Comparison of ENCODE assay signal across 8 cellular contexts in the genomic region with DNA sequence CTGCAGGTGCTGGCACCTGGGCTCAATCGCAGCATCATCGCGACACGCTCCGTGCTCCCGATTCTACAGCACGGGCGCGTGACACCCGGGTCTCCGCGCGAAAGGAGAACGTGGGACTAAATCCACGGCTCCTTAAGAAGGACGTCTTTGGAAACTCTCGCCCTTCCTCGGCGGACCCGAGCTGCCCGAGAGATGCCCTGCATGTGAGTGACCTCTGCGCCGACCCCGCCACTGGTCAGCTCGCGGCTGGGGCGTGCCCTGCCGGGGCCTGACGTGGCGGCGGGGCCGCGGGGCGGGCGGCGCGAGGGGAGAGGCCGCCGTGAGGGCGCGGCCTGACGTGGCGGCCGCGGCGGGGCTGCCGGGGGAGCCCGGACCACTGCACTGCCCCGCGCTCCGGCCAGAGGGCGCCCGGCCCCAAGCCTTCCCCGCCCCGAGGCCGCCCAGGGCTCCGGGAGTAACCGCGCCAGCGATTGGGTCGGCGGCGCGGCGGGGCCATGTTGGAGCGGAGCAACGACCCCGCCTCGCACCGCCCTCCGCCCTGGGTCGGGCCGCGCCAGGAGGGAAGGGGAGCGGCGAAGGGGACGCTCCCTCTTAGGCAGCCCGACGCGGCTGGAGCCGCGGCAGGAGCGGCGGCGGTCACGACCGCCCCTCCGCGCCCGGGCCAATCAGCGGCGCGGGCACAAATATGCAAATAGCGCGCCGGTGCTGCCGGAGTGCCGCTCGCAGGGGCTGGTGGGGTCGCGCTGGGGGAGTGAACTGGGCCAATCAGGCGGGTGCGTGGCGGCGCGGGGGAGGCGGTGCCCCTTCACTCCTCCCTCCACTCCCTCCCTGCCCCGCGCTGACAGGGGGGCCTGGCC.
DNase-seq lines count a peak whose midpoint lies in the region; ATAC-seq and TF ChIP-seq lines count a peak whose summit lies in the region.

No MANE protein-coding gene starts in this region.

- peak; percentile 84 to 91 for ATAC-seq in CD4-positive, CD25-positive, alpha-beta regulatory T cell (ENCODE audit: low read depth in 2 of 2)
- ATAC-seq in GM19397 (IDR thresholded peaks at IDR 0.05; ENCODE audit: unreplicated experiment) (peak; percentile 85), HG03565 (IDR thresholded peaks at IDR 0.05; ENCODE audit: unreplicated experiment) (peak; percentile 73)

- H3K36me3 Mint-ChIP-seq in CD4-positive, CD25-positive, alpha-beta regulatory T cell, result no peaks in the 10 kb centered on the region

- DNase-seq in CD4-positive, CD25-positive, alpha-beta regulatory T cell, result peak; percentile 94 to 96 (median 94)
- DNase-seq in NCI-H748 (lab: John Stamatoyannopoulos, UW; ENCODE audit: unreplicated experiment) (peak; percentile 93), dermis microvascular lymphatic vessel endothelial cell (ENCODE audit: low read depth in 2 of 2) (peak; percentile 85 to 98), lower leg skin (ENCODE audit: low spot score in 2 of 2) (peak; percentile 93 to 99)
- DNase-seq in activated CD4-positive, alpha-beta T cell treated with anti-CD3 and anti-CD28 coated beads, Interleukin-2, amount 50 U/mL, for 4 hours, result peak; percentile 88 to 91
- peak; percentile 93 to 94 for DNase-seq in stimulated activated CD4-positive, alpha-beta T cell treated with anti-CD3 and anti-CD28 coated beads, Interleukin-4, amount 100 ng/mL, for 4 hours

- no peak for TF ChIP-seq CTCF in lower leg skin (IDR thresholded peaks at IDR 0.05)

- H3K4me3 ChIP-seq in CD4-positive, CD25-positive, alpha-beta regulatory T cell (ENCODE audit: low read depth, low read length), result peak overlapping the region; percentile 61
- peak overlapping the region; percentile 80 for H3K4me3 ChIP-seq in lower leg skin (ENCODE audit: low read depth, poor library complexity, severe bottlenecking)

- peak overlapping the region; percentile 84 to 91 (median 88) for H3K4me3 Mint-ChIP-seq in CD4-positive, CD25-positive, alpha-beta regulatory T cell

- no peaks in the 10 kb centered on the region for H3K9me3 Mint-ChIP-seq in CD4-positive, CD25-positive, alpha-beta regulatory T cell

- H3K27ac ChIP-seq in CD4-positive, CD25-positive, alpha-beta regulatory T cell (ENCODE audit: insufficient read depth, low read length, poor library complexity, severe bottlenecking), result peak overlapping the region; percentile 66

- no peaks in the 10 kb centered on the region for H3K36me3 ChIP-seq in CD4-positive, CD25-positive, alpha-beta regulatory T cell (ENCODE audit: control insufficient read depth, insufficient read depth, low read length)

- TF ChIP-seq POLR2A in lower leg skin (IDR thresholded peaks at IDR 0.05), result no peak

- H3K27me3 ChIP-seq in CD4-positive, CD25-positive, alpha-beta regulatory T cell (ENCODE audit: control insufficient read depth, insufficient read depth, low read length), result no peaks in the 10 kb centered on the region

- peaks cover 6 to 31% (median 19%) of the 10 kb centered on the region in 4 donors for H3K4me1 Mint-ChIP-seq in CD4-positive, CD25-positive, alpha-beta regulatory T cell

- peaks cover 9% of the 10 kb centered on the region for H3K4me1 ChIP-seq in CD4-positive, CD25-positive, alpha-beta regulatory T cell (ENCODE audit: control insufficient read depth, insufficient read depth, low read length, poor library complexity, severe bottlenecking)

- intact Hi-C loops in lower leg skin (cut with DNase I; ENCODE audit: low total_unique reads), result no loop called here

- H3K27me3 Mint-ChIP-seq in CD4-positive, CD25-positive, alpha-beta regulatory T cell, result no peaks in the 10 kb centered on the region

- H3K27ac Mint-ChIP-seq in CD4-positive, CD25-positive, alpha-beta regulatory T cell, result peak overlapping the region; percentile 63 to 81 (median 71)

- H3K9me3 ChIP-seq in CD4-positive, CD25-positive, alpha-beta regulatory T cell (ENCODE audit: control insufficient read depth in 2 of 2, low read length in 2 of 2), result no peaks in the 10 kb centered on the region

- WGBS in lower leg skin, 2 donors, result 0 to 1% methylated on average over 73 to 78 of the region's 109 CpGs

Comparison
In these comparisons a context has a peak if more than half of its experiments do, and no peak if none do; other contexts are left out.
1. Peak in every context shown above with its lines: DNase-seq, ATAC-seq, H3K4me3 ChIP-seq and H3K27ac ChIP-seq.